In the genomic region with DNA sequence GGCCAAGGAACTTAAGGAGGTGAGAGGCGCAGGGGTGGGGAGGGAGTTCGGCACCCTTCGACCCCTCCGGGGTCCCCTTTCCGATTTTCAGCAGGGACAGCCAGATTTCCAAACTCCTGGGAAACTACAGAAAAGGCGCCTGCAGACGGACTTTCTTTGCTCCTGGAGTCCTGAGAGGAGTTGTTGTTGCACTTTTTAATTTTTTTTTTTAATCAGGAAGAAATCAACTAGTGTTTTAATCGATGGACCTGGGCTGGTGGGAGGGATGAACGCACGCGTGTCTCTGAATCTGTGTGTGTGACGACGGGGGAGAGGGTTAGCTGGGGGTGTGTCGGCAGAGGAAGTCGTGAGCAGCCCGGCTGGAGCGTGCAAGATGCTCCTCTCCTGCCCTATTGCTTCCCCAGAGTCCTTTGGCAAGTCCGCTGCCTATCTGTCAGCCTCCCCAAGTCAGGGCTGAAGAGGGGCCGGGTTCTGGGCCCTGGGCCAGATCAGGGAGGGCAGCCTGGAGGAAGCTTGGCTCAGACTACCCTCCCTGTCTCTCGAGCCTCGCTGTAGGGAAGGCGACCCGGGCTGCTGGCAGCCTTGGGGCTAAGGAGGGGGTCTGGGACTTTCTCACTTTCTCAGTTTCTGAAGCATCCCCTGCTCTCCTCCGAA, we compare ENCODE assay signal across 8 cellular contexts. TPM values are rescaled to one million over a fixed set of nuclear protein-coding genes. Genes with fewer than 3 reads are reported as not detected.
A peak's percentile ranks its signal among the peaks of the same experiment; 100 is the strongest.
DNase-seq lines count a peak whose midpoint lies in the region; ATAC-seq and TF ChIP-seq lines count a peak whose summit lies in the region.

No MANE protein-coding gene starts in this region.

- no peaks in the 10 kb centered on the region for H3K9me3 Mint-ChIP-seq in naive B cell

- H3K9me3 ChIP-seq in T-helper 17 cell (ENCODE audit: control insufficient read depth, low read length, poor library complexity, severe bottlenecking) = no peaks in the 10 kb centered on the region

- H3K36me3 Mint-ChIP-seq in T-helper 17 cell (ENCODE audit: low read depth) = no peaks in the 10 kb centered on the region
- no peaks in the 10 kb centered on the region for H3K36me3 Mint-ChIP-seq in naive B cell

- H3K27ac Mint-ChIP-seq in T-helper 17 cell (no peak overlapping the region), naive B cell (peak overlapping the region in 3 of 6 donors; percentile 72 to 92 (median 79))

- in situ Hi-C loops in GM13977 (cut with MboI; ENCODE audit: low pct_unique_long_range_greater_than_20kb, low sequenced_read_pairs, unreplicated experiment) = no loop called here

- H3K4me3 Mint-ChIP-seq in T-helper 17 cell (peak overlapping the region; percentile 36), naive B cell (peak overlapping the region; percentile 77 to 93 (median 88))

- no peak for TF ChIP-seq CTCF in GM13977 (IDR thresholded peaks at IDR 0.05; ENCODE audit: extremely low read depth, insufficient read depth, missing control alignments)

- H3K27me3 Mint-ChIP-seq in T-helper 17 cell (peaks cover 30% of the 10 kb centered on the region), naive B cell (peaks cover 26 to 36% (median 33%) of the 10 kb centered on the region in 3 donors)

- peaks cover 2% of the 10 kb centered on the region for H3K4me1 Mint-ChIP-seq in T-helper 17 cell
- H3K4me1 Mint-ChIP-seq in naive B cell = peaks cover 24 to 33% (median 28%) of the 10 kb centered on the region in 3 donors

- DNase-seq in 8988T (peak; percentile 15), GM13977 (ENCODE audit: low spot score) (peak; percentile 19), T-helper 17 cell (no peak), fibroblast of gingiva (ENCODE audit: low read depth) (peak; percentile 67), naive B cell (peak; percentile 47), NCI-H2196 treated with DMSO at 0.1 percent for 48 hours (lab: John Stamatoyannopoulos, UW; ENCODE audit: unreplicated experiment) (no peak), NCI-H1930 (lab: John Stamatoyannopoulos, UW) (no peak)

- ATAC-seq in T-helper 17 cell (peak; percentile 47), naive B cell (ENCODE audit: low read depth in 2 of 2) (peak; percentile 44 to 51), GM19397 (IDR thresholded peaks at IDR 0.05; ENCODE audit: unreplicated experiment) (no peak)

RNA-seq across cellular contexts. Expression of gene PRR16, which starts 0.7 kb away (rescaled TPM):
- not detected for total RNA-seq in T-helper 17 cell
- polyA plus RNA-seq in naive B cell (ENCODE audit: low read depth in 6 of 6) = under 1 TPM in 2 of 6 donors, not detected in 4; 0.14 to 0.29 TPM

Comparison
In these comparisons a context has a peak if more than half of its experiments do, and no peak if none do; other contexts are left out.
1. DNase-seq: peak in 8988T (single experiment), GM13977 (single experiment), fibroblast of gingiva (single experiment) and naive B cell (single experiment); none in T-helper 17 cell (0 of 3), NCI-H2196 treated with DMSO at 0.1 percent for 48 hours (single experiment) and NCI-H1930 (0 of 2).